27 cellular contexts compared by ENCODE assay signal in the genomic region with DNA sequence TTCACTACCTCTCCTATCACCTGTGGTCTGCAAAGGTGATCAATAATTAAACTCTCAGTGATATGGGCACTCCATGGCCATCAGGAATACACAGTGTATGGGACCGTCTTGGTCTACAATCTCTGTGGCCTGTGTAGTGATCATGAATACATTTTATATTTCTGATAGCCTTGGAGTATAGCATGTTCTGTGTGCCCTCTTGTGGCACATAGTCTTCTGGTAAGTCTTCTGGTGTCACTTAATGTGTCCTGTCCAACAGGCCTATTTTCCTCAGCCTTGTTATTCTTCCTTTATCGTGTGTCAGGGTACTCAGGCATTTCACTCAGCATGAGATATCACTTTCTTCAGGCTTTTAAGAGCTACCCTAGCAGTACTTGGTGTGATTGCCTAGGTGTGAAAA.
DNase-seq lines count a peak whose midpoint lies in the region; TF ChIP-seq lines count a peak whose summit lies in the region.
"Had no signal": no experiment of that assay in that cellular context is flagged by ENCODE, and none has a peak within 500 bp of the region (broad histone marks: within the 10 kb centered on the region; RNA-seq: fewer than 3 reads in every experiment).

No MANE protein-coding gene starts in this region.

- intact Hi-C loops in sigmoid colon (cut with DNase I), result no loop called here
- intact Hi-C loops in esophagus muscularis mucosa (cut with DNase I), result no loop called here

- H3K4me1 ChIP-seq in BE2C, result no peaks in the 10 kb centered on the region; the same call in 1 of the 2 replicates
- H3K4me1 ChIP-seq in OCI-LY1 (ENCODE audit: insufficient read depth, low read length, severe bottlenecking), result no peaks in the 10 kb centered on the region
- H3K4me1 ChIP-seq in sigmoid colon, result no peaks in the 10 kb centered on the region
- no peaks in the 10 kb centered on the region for H3K4me1 ChIP-seq in esophagus muscularis mucosa
- H3K4me1 ChIP-seq: gastrocnemius medialis, tibial nerve had no signal

- H3K9me3 ChIP-seq in BE2C, result no peaks in the 10 kb centered on the region
- H3K9me3 ChIP-seq in OCI-LY1 (ENCODE audit: low read length), result no peaks in the 10 kb centered on the region
- H3K9me3 ChIP-seq in sigmoid colon, result peaks cover 0 to 4% (median 0%) of the 10 kb centered on the region in 4 donors
- no peaks in the 10 kb centered on the region for H3K9me3 ChIP-seq in esophagus muscularis mucosa
- H3K9me3 ChIP-seq: gastrocnemius medialis, tibial nerve had no signal

- H3K36me3 Mint-ChIP-seq in HFFc6 (ENCODE audit: low read depth), result no peaks in the 10 kb centered on the region
- H3K36me3 Mint-ChIP-seq: activated naive CD4-positive, alpha-beta T cell treated with anti-CD3 and anti-CD28 coated beads, Interleukin-2, amount 50 U/mL, for 72 hours; natural killer cell treated with Interleukin-12 subunit alpha and Interleukin-12 subunit beta and Interleukin-15 and Interleukin-18, amount 100 ng/mL, for 72 hours had no signal

- WGBS in sigmoid colon, 2 donors, result 76 to 88% methylated on average over 2 of the region's 2 CpGs
- 91% methylated on average over 2 of the region's 2 CpGs for WGBS in esophagus muscularis mucosa

- TF ChIP-seq CTCF in BE2C (IDR thresholded peaks at IDR 0.05; ENCODE audit: low read depth, low read length), result peak; percentile 45
- peak; percentile 17; the same call in 1 of the 2 replicates for TF ChIP-seq CTCF in OCI-LY1 (IDR thresholded peaks at IDR 0.05; ENCODE audit: low read length)
- no peak for TF ChIP-seq CTCF in choroid plexus epithelial cell (conservative IDR thresholded peaks at IDR 0.05; ENCODE audit: low read depth, low read length)
- no peak for TF ChIP-seq CTCF in sigmoid colon (IDR thresholded peaks at IDR 0.05)
- no peak for TF ChIP-seq CTCF in HFFc6 (IDR thresholded peaks at IDR 0.05)
- TF ChIP-seq CTCF in esophagus muscularis mucosa (IDR thresholded peaks at IDR 0.05), result no peak

- H3K27ac ChIP-seq in OCI-LY1 (ENCODE audit: low read depth, low read length, poor library complexity, severe bottlenecking), result no peak overlapping the region
- H3K27ac ChIP-seq in sigmoid colon, result no peak overlapping the region
- H3K27ac ChIP-seq in esophagus muscularis mucosa (replicated peaks in 1 of 4), result no peak overlapping the region
- H3K27ac ChIP-seq: gastrocnemius medialis, PC-9, tibial nerve had no signal

- H3K27me3 ChIP-seq in BE2C (no peaks in the 10 kb centered on the region), OCI-LY1 (ENCODE audit: insufficient read depth, low read length) (no peaks in the 10 kb centered on the region), sigmoid colon (no peaks in the 10 kb centered on the region), esophagus muscularis mucosa (no peaks in the 10 kb centered on the region)
- H3K27me3 ChIP-seq: gastrocnemius medialis, tibial nerve had no signal

- H3K36me3 ChIP-seq in BE2C (no peaks in the 10 kb centered on the region), OCI-LY1 (ENCODE audit: insufficient read depth, low read length) (no peaks in the 10 kb centered on the region), sigmoid colon (no peaks in the 10 kb centered on the region), esophagus muscularis mucosa (no peaks in the 10 kb centered on the region)
- H3K36me3 ChIP-seq: gastrocnemius medialis, tibial nerve had no signal

- H3K27ac Mint-ChIP-seq in HFFc6, result no peak overlapping the region
- H3K27ac Mint-ChIP-seq: activated CD4-positive, alpha-beta T cell treated with anti-CD3 and anti-CD28 coated beads, Interleukin-2, amount 10 ng/mL, durations not matched to agents 7 days and 5 days; activated naive CD4-positive, alpha-beta T cell treated with anti-CD3 and anti-CD28 coated beads, Interleukin-2, amount 50 U/mL, for 72 hours; natural killer cell treated with Interleukin-12 subunit alpha and Interleukin-12 subunit beta and Interleukin-15 and Interleukin-18, amount 100 ng/mL, for 72 hours; WTC11 had no signal

- TF ChIP-seq EP300 in sigmoid colon (IDR thresholded peaks at IDR 0.05) (no peak), esophagus muscularis mucosa (IDR thresholded peaks at IDR 0.05) (no peak)

- peaks cover 42% of the 10 kb centered on the region for H3K9me3 Mint-ChIP-seq in HFFc6
- H3K9me3 Mint-ChIP-seq: activated CD4-positive, alpha-beta T cell treated with anti-CD3 and anti-CD28 coated beads, Interleukin-2, amount 10 ng/mL, durations not matched to agents 7 days and 5 days had no signal

- H2AFZ ChIP-seq in OCI-LY1 (ENCODE audit: low read length), result no peak overlapping the region
- H2AFZ ChIP-seq: PC-9 had no signal

- H3K4me3 ChIP-seq in BE2C (ENCODE audit: low read depth, low read length), result no peak overlapping the region
- H3K4me3 ChIP-seq in OCI-LY1 (ENCODE audit: low read depth, low read length, poor library complexity, severe bottlenecking), result no peak overlapping the region
- H3K4me3 ChIP-seq in choroid plexus epithelial cell (ENCODE audit: low read depth, low read length), result no peak overlapping the region
- no peak overlapping the region for H3K4me3 ChIP-seq in sigmoid colon
- H3K4me3 ChIP-seq in esophagus muscularis mucosa, result no peak overlapping the region
- H3K4me3 ChIP-seq: gastrocnemius medialis, GM12878, mucosa of descending colon, PC-9, tibial nerve had no signal

- DNase-seq in BE2C, result peak; percentile 18
- DNase-seq in DMS153 (lab: John Stamatoyannopoulos, UW), result peak; percentile 24
- DNase-seq in choroid plexus epithelial cell (ENCODE audit: low read depth), result peak; percentile 0
- DNase-seq in sigmoid colon, result no peak
- no peak for DNase-seq in HFFc6
- no peak for DNase-seq in esophagus muscularis mucosa (ENCODE audit: extremely low spot score)
- DNase-seq: activated CD4-positive, alpha-beta T cell treated with anti-CD3 and anti-CD28 coated beads, Interleukin-2, amount 10 ng/mL, durations not matched to agents 7 days and 5 days; amygdala; gastrocnemius medialis; mucosa of descending colon; NCI-H1092 treated with DMSO at 0.1 percent for 48 hours; NCI-H187; NCI-H2227 treated with DMSO at 0.1 percent for 48 hours; NK-92 treated with Interleukin-12 subunit alpha and Interleukin-12 subunit beta, amount 100 ng/mL, for 24 hours; occipital lobe; PC-9; Right ventricle myocardium superior; stimulated activated CD4-positive, alpha-beta T cell treated with anti-CD3 and anti-CD28 coated beads, Interleukin-15, amount 100 ng/mL, for 24 hours; stimulated activated CD4-positive, alpha-beta T cell treated with anti-CD3 and anti-CD28 coated beads, Interleukin-4, amount 100 ng/mL, for 4 hours; SW 1271; T1000 had no signal

- no peaks in the 10 kb centered on the region for H3K4me1 Mint-ChIP-seq in HFFc6 (ENCODE audit: low read depth)
- H3K4me1 Mint-ChIP-seq: activated CD4-positive, alpha-beta T cell treated with anti-CD3 and anti-CD28 coated beads, Interleukin-2, amount 10 ng/mL, durations not matched to agents 7 days and 5 days; WTC11 had no signal

- H3K4me2 ChIP-seq in OCI-LY1 (ENCODE audit: low read length), result no peak overlapping the region
- H3K4me2 ChIP-seq: PC-9 had no signal

- TF ChIP-seq POLR2A in sigmoid colon (IDR thresholded peaks at IDR 0.05) (no peak), esophagus muscularis mucosa (IDR thresholded peaks at IDR 0.05; ENCODE audit: low read depth) (no peak)

- no peaks in the 10 kb centered on the region for H3F3A ChIP-seq in OCI-LY1 (ENCODE audit: insufficient read depth, low read length)

- no peaks in the 10 kb centered on the region for H3K9me2 ChIP-seq in OCI-LY1 (ENCODE audit: low read depth, low read length)

- H3K27me3 Mint-ChIP-seq in HFFc6 (ENCODE audit: insufficient read depth), result no peaks in the 10 kb centered on the region; the same call in 1 of the 2 replicates
- H3K27me3 Mint-ChIP-seq: activated CD4-positive, alpha-beta T cell treated with anti-CD3 and anti-CD28 coated beads, Interleukin-2, amount 10 ng/mL, durations not matched to agents 7 days and 5 days; natural killer cell treated with Interleukin-12 subunit alpha and Interleukin-12 subunit beta and Interleukin-15 and Interleukin-18, amount 100 ng/mL, for 72 hours had no signal

- H4K20me1 ChIP-seq in OCI-LY1 (ENCODE audit: insufficient read depth, low read length), result no peaks in the 10 kb centered on the region

- H3K4me3 Mint-ChIP-seq in HFFc6, result no peak overlapping the region
- H3K4me3 Mint-ChIP-seq: activated CD4-positive, alpha-beta T cell treated with anti-CD3 and anti-CD28 coated beads, Interleukin-2, amount 10 ng/mL, durations not matched to agents 7 days and 5 days; natural killer cell treated with Interleukin-12 subunit alpha and Interleukin-12 subunit beta and Interleukin-15 and Interleukin-18, amount 100 ng/mL, for 72 hours; WTC11 had no signal

- no peaks in the 10 kb centered on the region for H3K79me2 ChIP-seq in OCI-LY1 (ENCODE audit: insufficient read depth, low read length)

- H3K9ac ChIP-seq in OCI-LY1 (ENCODE audit: low read length), result no peak overlapping the region

Comparison
In these comparisons a context has a peak if more than half of its experiments do, and no peak if none do; other contexts are left out.
1. DNase-seq: peak in BE2C (single experiment), DMS153 (single experiment) and choroid plexus epithelial cell (single experiment); none in sigmoid colon (single experiment), HFFc6 (single experiment) and esophagus muscularis mucosa (single experiment).
2. CTCF ChIP-seq: peak in BE2C (single experiment) and OCI-LY1 (single experiment); none in choroid plexus epithelial cell (single experiment), sigmoid colon (0 of 4), HFFc6 (single experiment) and esophagus muscularis mucosa (0 of 3).